Comparison of ENCODE assay signal across 12 cellular contexts in the genomic region with DNA sequence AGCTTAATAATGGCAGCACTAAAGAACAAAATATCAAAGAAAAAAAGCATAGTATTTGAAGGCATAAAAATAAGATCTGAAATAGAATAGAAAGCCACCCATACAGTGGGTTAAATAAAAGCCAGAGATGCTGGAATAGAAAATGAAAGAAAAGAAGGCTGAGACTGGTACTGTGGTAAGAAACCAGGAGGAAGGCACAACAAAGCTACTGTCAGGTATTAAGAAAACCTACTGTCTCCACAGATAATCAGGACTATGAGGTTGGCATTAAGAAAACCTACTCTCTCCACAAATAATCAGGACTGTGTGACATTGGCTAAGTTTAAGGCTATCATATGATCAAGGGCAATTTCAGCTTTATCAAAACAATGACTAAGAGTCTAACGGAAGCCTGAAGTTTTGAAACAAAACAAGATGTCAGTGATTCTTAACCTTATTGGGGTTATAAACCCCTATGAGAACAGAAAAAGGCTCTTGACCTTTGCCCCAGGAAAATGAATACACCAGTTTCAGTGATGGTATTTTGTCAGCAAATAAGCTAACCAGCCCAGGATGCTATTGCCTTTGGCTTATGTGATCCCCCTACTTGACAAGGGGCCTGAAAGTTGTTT. TPM values are rescaled to one million over a fixed set of nuclear protein-coding genes. Genes with fewer than 3 reads are reported as not detected.
DNase-seq lines count a peak whose midpoint lies in the region; ATAC-seq lines count a peak whose summit lies in the region.
"Had no signal": no experiment of that assay in that cellular context is flagged by ENCODE, and none has a peak within 500 bp of the region (broad histone marks: within the 10 kb centered on the region; RNA-seq: fewer than 3 reads in every experiment).

No MANE protein-coding gene starts in this region.

- no peaks in the 10 kb centered on the region for H3K9me3 Mint-ChIP-seq in effector memory CD8-positive, alpha-beta T cell
- H3K9me3 Mint-ChIP-seq: dendritic cell treated with granulocyte-macrophage colony-stimulating factor and Interleukin-4, amounts not matched to agents 40 ng/mL and 50 ng/mL, for 4 days had no signal

- H3K27me3 Mint-ChIP-seq in effector memory CD8-positive, alpha-beta T cell = no peaks in the 10 kb centered on the region
- H3K27me3 Mint-ChIP-seq: dendritic cell treated with granulocyte-macrophage colony-stimulating factor and Interleukin-4, amounts not matched to agents 40 ng/mL and 50 ng/mL, for 4 days had no signal

- H3K27ac Mint-ChIP-seq in effector memory CD8-positive, alpha-beta T cell = peak overlapping the region; percentile 82 to 86
- H3K27ac Mint-ChIP-seq: dendritic cell treated with granulocyte-macrophage colony-stimulating factor and Interleukin-4, amounts not matched to agents 40 ng/mL and 50 ng/mL, for 4 days had no signal

- H3K4me3 Mint-ChIP-seq in effector memory CD8-positive, alpha-beta T cell = peak overlapping the region; percentile 61 to 71
- H3K4me3 Mint-ChIP-seq: dendritic cell treated with granulocyte-macrophage colony-stimulating factor and Interleukin-4, amounts not matched to agents 40 ng/mL and 50 ng/mL, for 4 days had no signal

- intact Hi-C loops in posterior cingulate gyrus (cut with DNase I) = no loop called here

- ATAC-seq in GM21381 (IDR thresholded peaks at IDR 0.05; ENCODE audit: unreplicated experiment) (peak; percentile 44), HG03439 (IDR thresholded peaks at IDR 0.05; ENCODE audit: unreplicated experiment) (peak; percentile 25)
- peak; percentile 59 for ATAC-seq in effector memory CD8-positive, alpha-beta T cell (replicated peaks)

- H3K4me1 Mint-ChIP-seq in effector memory CD8-positive, alpha-beta T cell (ENCODE audit: low read depth in 2 of 2) = peaks cover 30 to 43% of the 10 kb centered on the region in 2 donors

- H3K36me3 Mint-ChIP-seq in effector memory CD8-positive, alpha-beta T cell (ENCODE audit: insufficient read depth) = no peaks in the 10 kb centered on the region

- DNase-seq in EH (ENCODE audit: low read depth) = peak; percentile 28
- no peak for DNase-seq in effector memory CD8-positive, alpha-beta T cell
- no peak for DNase-seq in NCI-H345 (lab: John Stamatoyannopoulos, UW)
- no peak for DNase-seq in posterior cingulate gyrus
- DNase-seq in HT-29 (ENCODE audit: low spot score) = no peak
- no peak for DNase-seq in NCI-H524 (lab: John Stamatoyannopoulos, UW)
- DNase-seq: midbrain, NCI-H1092 treated with DMSO at 0.1 percent for 48 hours, WERI-Rb-1 had no signal

RNA-seq across cellular contexts. Expression of a gene that starts 24.4 kb away (rescaled TPM):
- total RNA-seq in HT-29 (2014; rRNA removed; shearing (Covaris generic)) = not detected in 2 replicates
